In the genomic region with DNA sequence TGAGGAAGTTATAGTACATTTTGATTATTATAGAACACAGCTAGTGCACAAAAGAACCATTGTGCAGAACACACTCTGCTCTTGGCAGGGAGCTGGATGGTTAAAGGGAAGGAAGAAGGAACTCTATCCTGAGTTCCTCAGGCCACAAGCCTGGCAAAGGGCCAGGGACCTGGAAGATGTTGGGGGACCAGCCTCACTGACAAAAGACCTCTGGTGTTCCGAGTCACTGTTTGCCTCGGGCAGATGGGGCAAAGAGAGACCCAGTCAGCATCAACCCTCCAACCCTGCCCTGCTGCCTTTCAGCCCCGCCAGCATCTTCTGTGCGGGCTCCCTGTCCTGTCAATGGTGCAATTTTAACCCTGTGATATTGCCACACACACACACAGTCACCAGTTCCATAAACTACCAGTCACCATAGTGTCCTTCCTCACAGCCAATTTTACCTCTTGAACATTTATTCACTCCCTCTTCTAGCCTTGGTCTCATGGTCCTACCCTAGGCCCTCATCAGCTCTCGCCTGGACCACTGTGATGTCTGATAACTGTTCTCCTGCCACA, we compare ENCODE assay signal across 1 cellular context.
TF ChIP-seq lines count a peak whose summit lies in the region.

No MANE protein-coding gene starts in this region.

TF ChIP-seq in HEK293, 187 proteins besides CTCF, POLR2A, EP300 and RAD21 (continued from another document):
- TF ChIP-seq, protein P1, sequence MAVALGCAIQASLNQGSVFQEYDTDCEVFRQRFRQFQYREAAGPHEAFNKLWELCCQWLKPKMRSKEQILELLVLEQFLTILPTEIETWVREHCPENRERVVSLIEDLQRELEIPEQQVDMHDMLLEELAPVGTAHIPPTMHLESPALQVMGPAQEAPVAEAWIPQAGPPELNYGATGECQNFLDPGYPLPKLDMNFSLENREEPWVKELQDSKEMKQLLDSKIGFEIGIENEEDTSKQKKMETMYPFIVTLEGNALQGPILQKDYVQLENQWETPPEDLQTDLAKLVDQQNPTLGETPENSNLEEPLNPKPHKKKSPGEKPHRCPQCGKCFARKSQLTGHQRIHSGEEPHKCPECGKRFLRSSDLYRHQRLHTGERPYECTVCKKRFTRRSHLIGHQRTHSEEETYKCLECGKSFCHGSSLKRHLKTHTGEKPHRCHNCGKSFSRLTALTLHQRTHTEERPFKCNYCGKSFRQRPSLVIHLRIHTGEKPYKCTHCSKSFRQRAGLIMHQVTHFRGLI (tag by site-specific recombination; IDR thresholded peaks at IDR 0.05) = peak; percentile 56; the same call in 1 of the 2 replicates
